Comparison of ENCODE assay signal across 10 cellular contexts in the genomic region with DNA sequence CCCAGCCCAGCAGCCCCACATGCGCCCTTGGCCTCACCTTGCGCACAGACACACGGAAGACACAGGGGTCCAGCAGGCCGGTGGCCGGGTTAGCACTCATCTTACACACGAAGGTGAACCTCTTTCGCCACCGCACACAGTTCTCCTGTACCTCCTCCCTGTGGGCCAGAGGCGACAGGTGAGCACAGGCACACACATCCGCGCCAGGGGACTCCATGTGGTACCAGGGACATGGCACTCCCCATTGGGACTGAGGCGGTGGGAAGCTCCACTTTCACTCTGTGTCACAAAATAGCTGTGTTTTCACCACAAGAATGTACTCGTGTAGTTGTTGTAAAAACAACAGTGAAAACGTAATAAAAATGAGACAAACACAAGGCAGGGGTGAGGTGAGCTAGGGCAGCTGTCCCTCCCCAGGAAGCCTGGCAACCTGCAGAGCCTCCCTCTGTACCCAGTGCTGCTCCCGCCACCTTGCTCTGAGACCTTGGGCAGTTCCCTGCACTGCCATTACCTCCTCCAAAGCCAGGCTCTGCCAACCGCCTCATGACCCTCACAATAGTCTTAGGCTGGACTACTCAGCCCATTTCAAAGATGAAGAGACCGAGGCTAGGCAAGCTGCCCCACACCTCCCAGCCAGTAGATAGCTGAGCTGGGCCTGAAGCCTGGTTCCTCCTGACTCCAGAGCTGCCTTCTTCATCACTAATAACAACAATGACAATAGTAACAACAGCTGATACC. TPM values are rescaled to one million over a fixed set of nuclear protein-coding genes. Genes with fewer than 3 reads are reported as not detected.
DNase-seq lines count a peak whose midpoint lies in the region; ATAC-seq, FAIRE-seq and TF ChIP-seq lines count a peak whose summit lies in the region.
"Had no signal": no experiment of that assay in that cellular context is flagged by ENCODE, and none has a peak within 500 bp of the region (broad histone marks: within the 10 kb centered on the region; RNA-seq: fewer than 3 reads in every experiment).

No MANE protein-coding gene starts in this region.

- no TSS peak for BruUV-seq in Caco-2 (replicated peaks; lab: Mats Ljungman, UMichigan)

- H3K9me3 ChIP-seq in Caco-2: peaks cover 6% of the 10 kb centered on the region

- H3K27me3 Mint-ChIP-seq in Caco-2 (ENCODE audit: insufficient read depth, unreplicated experiment): no peaks in the 10 kb centered on the region
- H3K27me3 Mint-ChIP-seq in activated CD4-positive, alpha-beta memory T cell treated with anti-CD3 and anti-CD28 coated beads, Interleukin-2, amount 10 ng/mL, durations not matched to agents 7 days and 5 days: no peaks in the 10 kb centered on the region
- H3K27me3 Mint-ChIP-seq in memory B cell: no peaks in the 10 kb centered on the region

- H3K36me3 Mint-ChIP-seq in Caco-2 (ENCODE audit: insufficient read depth, unreplicated experiment): peaks cover 11% of the 10 kb centered on the region
- H3K36me3 Mint-ChIP-seq in activated CD4-positive, alpha-beta memory T cell treated with anti-CD3 and anti-CD28 coated beads, Interleukin-2, amount 10 ng/mL, durations not matched to agents 7 days and 5 days (ENCODE audit: low read depth): peaks cover 30% of the 10 kb centered on the region
- H3K36me3 Mint-ChIP-seq in memory B cell: peaks cover 8% of the 10 kb centered on the region

- peaks cover 29% of the 10 kb centered on the region for H3K4me1 ChIP-seq in Caco-2

- intact Hi-C loops in Caco-2 (cut with micrococcal nuclease; ENCODE audit: unreplicated experiment): no loop called here

- no peak for FAIRE-seq in D721Med (lab: Jason Lieb, UNC)
- FAIRE-seq: bronchial epithelial cell had no signal

- CTCF ChIA-PET in Caco-2 (lab: Charles Lee): interaction anchor here (0.7 to 2.5 kb wide), 5 partner anchors 10 to 164 kb away, joined by 3 to 10 read pairs (median 4); no protein-coding TSS in a partner anchor
- CTCF ChIA-PET in activated CD4-positive, alpha-beta memory T cell treated with anti-CD3 and anti-CD28 coated beads, Interleukin-2, amount 10 ng/mL, durations not matched to agents 7 days and 5 days (lab: Charles Lee): interaction anchor here (0.8 to 6.3 kb wide), 11 partner anchors 10 to 164 kb away, joined by 3 to 112 read pairs (median 6); a partner anchor contains a TSS

- no peaks in the 10 kb centered on the region for H3K36me3 ChIP-seq in Caco-2 (ENCODE audit: control insufficient read depth, insufficient read depth, low read length)

- H3K4me1 Mint-ChIP-seq in Caco-2 (ENCODE audit: low read depth, unreplicated experiment) (peaks cover 12% of the 10 kb centered on the region), memory B cell (peaks cover 29% of the 10 kb centered on the region)
- peaks cover 68% of the 10 kb centered on the region for H3K4me1 Mint-ChIP-seq in activated CD4-positive, alpha-beta memory T cell treated with anti-CD3 and anti-CD28 coated beads, Interleukin-2, amount 10 ng/mL, durations not matched to agents 7 days and 5 days

- no peak for ATAC-seq in memory B cell (ENCODE audit: low read depth)
- ATAC-seq: activated CD4-positive, CD25-positive, alpha-beta regulatory T cell treated with anti-CD3 and anti-CD28 coated beads, Interleukin-2, amount 50 U/mL, for 24 hours had no signal

- TF ChIP-seq CTCF in Caco-2 (IDR thresholded peaks at IDR 0.05; ENCODE audit: insufficient read depth in 1 of 2, low read depth in 1 of 2, low read length in 1 of 2, severe bottlenecking in 1 of 2, unreplicated experiment in 1 of 2): no peak
- no peak for TF ChIP-seq CTCF in D721Med (IDR thresholded peaks at IDR 0.05; ENCODE audit: insufficient read depth, missing control alignments)

- DNase-seq in Caco-2 (no peak), memory B cell (ENCODE audit: low spot score in 2 of 2) (no peak), OCI-M2 (lab: John Stamatoyannopoulos, UW; ENCODE audit: unreplicated experiment) (no peak), D721Med (ENCODE audit: insufficient read length, low spot score) (no peak), NCI-H1092 treated with DMSO at 0.1 percent for 48 hours (lab: John Stamatoyannopoulos, UW) (no peak)
- DNase-seq in activated CD4-positive, alpha-beta memory T cell treated with anti-CD3 and anti-CD28 coated beads, Interleukin-2, amount 10 ng/mL, durations not matched to agents 7 days and 5 days: no peak
- DNase-seq: DMS79, KG1 had no signal

- H3K9me3 Mint-ChIP-seq in Caco-2 (ENCODE audit: unreplicated experiment) (no peaks in the 10 kb centered on the region), memory B cell (peaks cover 2% of the 10 kb centered on the region)
- H3K9me3 Mint-ChIP-seq in activated CD4-positive, alpha-beta memory T cell treated with anti-CD3 and anti-CD28 coated beads, Interleukin-2, amount 10 ng/mL, durations not matched to agents 7 days and 5 days: no peaks in the 10 kb centered on the region

- POLR2A ChIA-PET in Caco-2 (lab: Charles Lee): no interaction called here
- POLR2A ChIA-PET in activated CD4-positive, alpha-beta memory T cell treated with anti-CD3 and anti-CD28 coated beads, Interleukin-2, amount 10 ng/mL, durations not matched to agents 7 days and 5 days (lab: Charles Lee): interaction anchor here (0.7 to 5.7 kb wide), 10 partner anchors 11 to 114 kb away, joined by 3 to 52 read pairs (median 8); a partner anchor contains a TSS

- H3K4me3 Mint-ChIP-seq in Caco-2 (ENCODE audit: unreplicated experiment): no peak overlapping the region
- no peak overlapping the region for H3K4me3 Mint-ChIP-seq in activated CD4-positive, alpha-beta memory T cell treated with anti-CD3 and anti-CD28 coated beads, Interleukin-2, amount 10 ng/mL, durations not matched to agents 7 days and 5 days
- no peak overlapping the region for H3K4me3 Mint-ChIP-seq in memory B cell

- H3K27me3 ChIP-seq in Caco-2 (replicated peaks; ENCODE audit: control insufficient read depth, insufficient read depth, low read length): no peaks in the 10 kb centered on the region

- no peak overlapping the region for H3K4me3 ChIP-seq in Caco-2 (ENCODE audit: low read depth, low read length)

- H3K27ac Mint-ChIP-seq in Caco-2 (ENCODE audit: unreplicated experiment): peak overlapping the region; percentile 22
- H3K27ac Mint-ChIP-seq in activated CD4-positive, alpha-beta memory T cell treated with anti-CD3 and anti-CD28 coated beads, Interleukin-2, amount 10 ng/mL, durations not matched to agents 7 days and 5 days: peak overlapping the region; percentile 11
- peak overlapping the region; percentile 74 for H3K27ac Mint-ChIP-seq in memory B cell

RNA-seq across cellular contexts. Expression of a gene that starts 16.3 kb away (rescaled TPM):
- 38.7 and 39.4 TPM in 2 replicates for total RNA-seq in Caco-2 (2022)
- 10 to 100 TPM; 48.2 TPM for total RNA-seq in activated CD4-positive, alpha-beta memory T cell treated with anti-CD3 and anti-CD28 coated beads, Interleukin-2, amount 10 ng/mL, durations not matched to agents 7 days and 5 days

RNA-seq across cellular contexts. Expression of a gene that starts 23.4 kb away (rescaled TPM):
- 2.3 and 3.8 TPM in 2 replicates for total RNA-seq in Caco-2 (2022)
- 1 to 10 TPM; 1.5 to 1.9 TPM for total RNA-seq in activated CD4-positive, alpha-beta memory T cell treated with anti-CD3 and anti-CD28 coated beads, Interleukin-2, amount 10 ng/mL, durations not matched to agents 7 days and 5 days

RNA-seq across cellular contexts. Expression of a gene that starts 26.9 kb away (rescaled TPM):
- 44.1 and 47.1 TPM in 2 replicates for total RNA-seq in Caco-2 (2022)
- total RNA-seq in activated CD4-positive, alpha-beta memory T cell treated with anti-CD3 and anti-CD28 coated beads, Interleukin-2, amount 10 ng/mL, durations not matched to agents 7 days and 5 days: 100 to 1,000 TPM; 212 to 218 TPM

RNA-seq across cellular contexts. Expression of a gene that starts 37.1 kb away (rescaled TPM):
- total RNA-seq in Caco-2 (2022): 12.1 and 13.2 TPM in 2 replicates
- total RNA-seq in activated CD4-positive, alpha-beta memory T cell treated with anti-CD3 and anti-CD28 coated beads, Interleukin-2, amount 10 ng/mL, durations not matched to agents 7 days and 5 days: 10 to 100 TPM; 19.4 to 21.5 TPM

RNA-seq across cellular contexts. Expression of a gene that starts 54.5 kb away (rescaled TPM):
- total RNA-seq in Caco-2 (2022): 20.7 and 25.1 TPM in 2 replicates
- 100 to 1,000 TPM; 141 to 146 TPM for total RNA-seq in activated CD4-positive, alpha-beta memory T cell treated with anti-CD3 and anti-CD28 coated beads, Interleukin-2, amount 10 ng/mL, durations not matched to agents 7 days and 5 days

Comparison
In these comparisons a context has a peak if more than half of its experiments do, and no peak if none do; other contexts are left out.
1. H3K27ac Mint-ChIP-seq: peak in every context shown above with its lines; median percentile 74 in memory B cell; 22 in Caco-2; 11 in activated CD4-positive, alpha-beta memory T cell treated with anti-CD3 and anti-CD28 coated beads, Interleukin-2, amount 10 ng/mL, durations not matched to agents 7 days and 5 days.